Comparison of ENCODE assay signal across 8 cellular contexts in the genomic region with DNA sequence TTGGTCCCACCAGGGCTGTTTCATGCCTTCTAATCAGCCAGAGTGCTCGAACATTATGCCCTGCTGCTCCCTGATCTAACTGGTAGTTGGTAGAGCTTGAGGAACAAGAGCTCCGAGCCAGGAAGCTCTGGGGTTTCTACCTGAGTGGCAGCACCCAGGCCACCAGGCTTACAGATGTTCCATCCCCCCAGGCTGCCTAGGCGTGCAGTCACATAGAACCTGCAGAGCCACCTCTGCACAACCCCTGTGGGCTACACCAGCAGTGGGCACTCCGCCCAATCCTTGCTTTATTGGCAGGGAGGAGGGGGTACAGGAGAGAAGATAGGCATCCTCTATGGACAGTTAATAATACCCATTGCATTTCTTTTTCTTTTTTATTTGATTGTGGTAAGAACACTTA. TPM values are rescaled to one million over a fixed set of nuclear protein-coding genes. Genes with fewer than 3 reads are reported as not detected.
DNase-seq lines count a peak whose midpoint lies in the region; ATAC-seq and TF ChIP-seq lines count a peak whose summit lies in the region.

No MANE protein-coding gene starts in this region.

- H3K36me3 ChIP-seq in heart left ventricle, result peaks cover 0 to 75% (median 62%) of the 10 kb centered on the region in 9 donors
- peaks cover 62% of the 10 kb centered on the region for H3K36me3 ChIP-seq in Karpas-422 (ENCODE audit: insufficient read depth, low read length)
- H3K36me3 ChIP-seq in right atrium auricular region, result peaks cover 63% of the 10 kb centered on the region
- no peaks in the 10 kb centered on the region for H3K36me3 ChIP-seq in BE2C
- no peaks in the 10 kb centered on the region; the same call in 1 of the 2 replicates for H3K36me3 ChIP-seq in PC-3 (ENCODE audit: low read depth, low read length)

- no peaks in the 10 kb centered on the region for H4K20me1 ChIP-seq in Karpas-422 (ENCODE audit: insufficient read depth, low read depth, low read length)
- no peaks in the 10 kb centered on the region for H4K20me1 ChIP-seq in PC-3 (ENCODE audit: low read length)

- POLR2A ChIA-PET in PC-3 (lab: Charles Lee; ENCODE audit: unreplicated experiment), result no interaction called here

- H3K27me3 ChIP-seq in heart left ventricle, result peaks cover 0 to 7% (median 0%) of the 10 kb centered on the region in 9 donors
- H3K27me3 ChIP-seq in Karpas-422 (ENCODE audit: low read length), result no peaks in the 10 kb centered on the region
- no peaks in the 10 kb centered on the region for H3K27me3 ChIP-seq in right atrium auricular region
- H3K27me3 ChIP-seq in BE2C, result no peaks in the 10 kb centered on the region
- H3K27me3 ChIP-seq in PC-3 (ENCODE audit: low read length), result no peaks in the 10 kb centered on the region

- H3K4me3 ChIP-seq in heart left ventricle (peak overlapping the region in 4 of 12 donors; percentile 0 to 12 (median 11)), Karpas-422 (ENCODE audit: low read length) (no peak overlapping the region), right atrium auricular region (no peak overlapping the region), BE2C (ENCODE audit: low read depth, low read length) (no peak overlapping the region), PC-3 (ENCODE audit: low read length) (no peak overlapping the region)

- intact Hi-C loops in heart left ventricle (cut with DNase I) (loop anchor here in 3 of 10 donors (2.0 to 5.0 kb wide), 2 partner anchors 21 to 39 kb away; a partner anchor contains a TSS), Right ventricle myocardium inferior (cut with DNase I) (loop anchor here (2.0 kb wide), 1 partner anchor 21 kb away; a partner anchor contains a TSS), PC-3 (cut with micrococcal nuclease) (no loop called here)

- H3K4me2 ChIP-seq in Karpas-422 (ENCODE audit: low read depth, low read length, poor library complexity, severe bottlenecking), result peak overlapping the region; percentile 6
- H3K4me2 ChIP-seq in PC-3 (ENCODE audit: low read length), result no peak overlapping the region

- H3K9me2 ChIP-seq in Karpas-422 (replicated peaks; ENCODE audit: insufficient read depth, low read length), result no peaks in the 10 kb centered on the region
- no peaks in the 10 kb centered on the region for H3K9me2 ChIP-seq in PC-3 (replicated peaks; ENCODE audit: low read length)

- 46 to 84% (median 63%) methylated on average over 3 to 4 of the region's 4 CpGs for WGBS in heart left ventricle, 4 donors

- H3K79me2 ChIP-seq in Karpas-422 (ENCODE audit: low read length), result peaks cover 8% of the 10 kb centered on the region
- H3K79me2 ChIP-seq in PC-3 (ENCODE audit: low read length), result no peaks in the 10 kb centered on the region

- H2AFZ ChIP-seq in Karpas-422 (ENCODE audit: low read length) (no peak overlapping the region), PC-3 (ENCODE audit: low read length) (no peak overlapping the region)

- TF ChIP-seq POLR2A in heart left ventricle (IDR thresholded peaks at IDR 0.05), result no peak

- H3K4me1 ChIP-seq in heart left ventricle (peaks cover 16 to 80% (median 34%) of the 10 kb centered on the region in 12 donors), Karpas-422 (ENCODE audit: low read length) (peaks cover 34% of the 10 kb centered on the region), right atrium auricular region (peaks cover 0 to 49% of the 10 kb centered on the region in 2 donors), BE2C (no peaks in the 10 kb centered on the region), PC-3 (ENCODE audit: insufficient read depth, low read length) (no peaks in the 10 kb centered on the region)

- H3K9me3 ChIP-seq in heart left ventricle, result no peaks in the 10 kb centered on the region
- no peaks in the 10 kb centered on the region for H3K9me3 ChIP-seq in Karpas-422 (ENCODE audit: low read length)
- H3K9me3 ChIP-seq in right atrium auricular region, result no peaks in the 10 kb centered on the region
- no peaks in the 10 kb centered on the region for H3K9me3 ChIP-seq in BE2C
- H3K9me3 ChIP-seq in PC-3 (ENCODE audit: low read length), result no peaks in the 10 kb centered on the region

- BruUV-seq in PC-3 (replicated peaks; lab: Mats Ljungman, UMichigan), result no TSS peak

- H3F3A ChIP-seq in PC-3 (ENCODE audit: low read length, unreplicated experiment), result no peaks in the 10 kb centered on the region

- H3K27ac ChIP-seq in heart left ventricle, result peak overlapping the region; percentile 3 to 88 (median 74)
- peak overlapping the region; percentile 53 for H3K27ac ChIP-seq in Karpas-422 (ENCODE audit: low read length)
- peak overlapping the region; percentile 74 to 88 for H3K27ac ChIP-seq in right atrium auricular region
- no peak overlapping the region for H3K27ac ChIP-seq in PC-3 (ENCODE audit: low read length)

- DNase-seq in heart left ventricle (no peak), Right ventricle myocardium inferior (ENCODE audit: missing footprints) (no peak), Karpas-422 (peak; percentile 58), right atrium auricular region (ENCODE audit: low spot score) (no peak), COR-L47 (lab: John Stamatoyannopoulos, UW) (no peak), BE2C (no peak), MV-4-11 (lab: John Stamatoyannopoulos, UW) (no peak), PC-3 (no peak)

- TF ChIP-seq CTCF in heart left ventricle (IDR thresholded peaks at IDR 0.05) (no peak), right atrium auricular region (IDR thresholded peaks at IDR 0.05) (no peak), BE2C (IDR thresholded peaks at IDR 0.05; ENCODE audit: low read depth, low read length) (no peak), PC-3 (conservative IDR thresholded peaks at IDR 0.05; ENCODE audit: low read depth, low read length) (no peak)

- CTCF ChIA-PET in PC-3 (lab: Charles Lee), result no interaction called here

- no peak overlapping the region for H3K9ac ChIP-seq in Karpas-422 (ENCODE audit: low read length)
- no peak overlapping the region for H3K9ac ChIP-seq in PC-3 (ENCODE audit: low read length)

- ATAC-seq in heart left ventricle, result peak in 1 of 4 donors; percentile 12
- ATAC-seq in Right ventricle myocardium inferior, result no peak
- ATAC-seq in PC-3, result no peak

RNA-seq across cellular contexts. Expression of a gene that starts 21.8 kb away (rescaled TPM):
- 10 to 100 TPM in 3 of 9 donors, 1 to 10 TPM in 6; 4.2 to 39.0 (median 5.8) TPM for total RNA-seq in heart left ventricle
- polyA plus RNA-seq in heart left ventricle, result 1 to 10 TPM; 3.6 to 6.0 TPM
- total RNA-seq in Right ventricle myocardium inferior, result 6.7 TPM
- 51.5 and 69.8 TPM in 2 replicates for total RNA-seq in Karpas-422 (2014; rRNA removed; shearing (Covaris generic); ENCODE audit: low replicate concordance)
- total RNA-seq in right atrium auricular region, result 10 to 100 TPM; 10.6 to 18.9 TPM
- polyA plus RNA-seq in BE2C (2012; ENCODE audit: insufficient read depth, insufficient read length, low read depth), result not detected
- 4.9 and 6.5 TPM in 2 replicates for total RNA-seq in PC-3 (2014; rRNA removed)
